In genomic region chr2:108594132-108594981, GRCh38 we compare ENCODE assay signal across 8 cellular contexts.
A peak's percentile ranks its signal among the peaks of the same experiment; 100 is the strongest.
DNase-seq lines count a peak whose midpoint lies in the region; ATAC-seq, FAIRE-seq and TF ChIP-seq lines count a peak whose summit lies in the region.

No MANE protein-coding gene starts in this region.

- H3K36me3 ChIP-seq in Loucy (ENCODE audit: insufficient read depth, low read length) (no peaks in the 10 kb centered on the region), astrocyte (ENCODE audit: insufficient read depth, low read length) (no peaks in the 10 kb centered on the region), left lung (no peaks in the 10 kb centered on the region)

- H3K79me2 ChIP-seq in Loucy (ENCODE audit: insufficient read depth, low read length) (peaks cover 60% of the 10 kb centered on the region), astrocyte (ENCODE audit: insufficient read depth, low read length) (peaks cover 49% of the 10 kb centered on the region)

- H3K27ac ChIP-seq in astrocyte (ENCODE audit: low read depth, low read length) = peak overlapping the region; percentile 98
- H3K27ac ChIP-seq in left lung = peak overlapping the region; percentile 81 to 85
- H3K27ac ChIP-seq in temporal lobe (ENCODE audit: low read depth, low read length) = peak overlapping the region; percentile 51

- H3K4me1 ChIP-seq in Loucy (ENCODE audit: insufficient read depth, low read length, poor library complexity, severe bottlenecking) = peaks cover 64% of the 10 kb centered on the region
- H3K4me1 ChIP-seq in astrocyte (ENCODE audit: insufficient read depth, low read length) = peaks cover 47% of the 10 kb centered on the region
- H3K4me1 ChIP-seq in left lung = peaks cover 19 to 75% of the 10 kb centered on the region in 2 donors

- intact Hi-C loops in left lung (cut with DNase I) = no loop called here

- H3K27me3 ChIP-seq in Loucy (ENCODE audit: insufficient read depth, low read length, poor library complexity, severe bottlenecking) (no peaks in the 10 kb centered on the region), astrocyte (ENCODE audit: insufficient read depth, low read length) (no peaks in the 10 kb centered on the region), left lung (no peaks in the 10 kb centered on the region)

- no peaks in the 10 kb centered on the region for H3K27me3 Mint-ChIP-seq in astrocyte (ENCODE audit: low read depth, unreplicated experiment)

- H3K4me2 ChIP-seq in Loucy (ENCODE audit: low read depth, low read length, poor library complexity, severe bottlenecking) (peak overlapping the region; percentile 87), astrocyte (ENCODE audit: low read length) (peak overlapping the region; percentile 80)

- peak overlapping the region; percentile 77 for H3K9ac ChIP-seq in Loucy (ENCODE audit: low read depth, low read length, poor library complexity, severe bottlenecking)
- H3K9ac ChIP-seq in astrocyte (ENCODE audit: low read length) = peak overlapping the region; percentile 85

- no peak for DNase-seq in GM12892 (ENCODE audit: insufficient read length)
- DNase-seq in H4 (ENCODE audit: low spot score) = peak; percentile 86
- peak; percentile 98 for DNase-seq in astrocyte (ENCODE audit: low read depth)
- DNase-seq in left lung = no peak
- DNase-seq in iPS-NIHi7 (ENCODE audit: extremely low spot score) = no peak
- DNase-seq in NCI-H1417 treated with DMSO at 0.1 percent for 48 hours (lab: John Stamatoyannopoulos, UW) = no peak

- H3K27ac Mint-ChIP-seq in astrocyte (ENCODE audit: unreplicated experiment) = peak overlapping the region; percentile 98

- H3K9me3 Mint-ChIP-seq in astrocyte (ENCODE audit: unreplicated experiment) = no peaks in the 10 kb centered on the region

- H3F3A ChIP-seq in Loucy (ENCODE audit: low read depth) = peaks cover 16% of the 10 kb centered on the region

- peaks cover 7% of the 10 kb centered on the region for H3K36me3 Mint-ChIP-seq in astrocyte (ENCODE audit: low read depth, unreplicated experiment)

- H4K20me1 ChIP-seq in Loucy (ENCODE audit: insufficient read depth, low read length, poor library complexity, severe bottlenecking) (no peaks in the 10 kb centered on the region), astrocyte (ENCODE audit: insufficient read depth, low read length) (no peaks in the 10 kb centered on the region)

- no peak overlapping the region for H2AFZ ChIP-seq in Loucy (ENCODE audit: low read length)
- H2AFZ ChIP-seq in astrocyte (ENCODE audit: low read depth, low read length) = no peak overlapping the region

- FAIRE-seq in GM12892 (lab: Jason Lieb, UNC) (peak; percentile 62), astrocyte (lab: Jason Lieb, UNC) (peak; percentile 73)

- peak overlapping the region; percentile 66 for H3K4me3 Mint-ChIP-seq in astrocyte (ENCODE audit: unreplicated experiment)

- peak; percentile 71 for ATAC-seq in left lung

- no peak for TF ChIP-seq CTCF in Loucy (conservative IDR thresholded peaks at IDR 0.05; ENCODE audit: low read length)
- TF ChIP-seq CTCF in astrocyte (IDR thresholded peaks at IDR 0.05; ENCODE audit: insufficient read depth, low read depth, low read length) = no peak
- no peak for TF ChIP-seq CTCF in left lung (IDR thresholded peaks at IDR 0.05)

- H3K4me3 ChIP-seq in Loucy (ENCODE audit: low read length, poor library complexity, severe bottlenecking) (peak overlapping the region; percentile 62), astrocyte (ENCODE audit: insufficient read depth, low read depth, low read length) (peak overlapping the region; percentile 14), left lung (no peak overlapping the region)

- no peaks in the 10 kb centered on the region for H3K9me2 ChIP-seq in Loucy (replicated peaks; ENCODE audit: low read depth, low read length)

- H3K4me1 Mint-ChIP-seq in astrocyte (ENCODE audit: low read depth, unreplicated experiment) = peaks cover 62% of the 10 kb centered on the region

- TF ChIP-seq POLR2A in GM12892 (IDR thresholded peaks at IDR 0.05; ENCODE audit: low read depth, low read length) = 0 out of 2 replicates have a peak, but pooled peaks have one; percentile 13

- H3K9me3 ChIP-seq in Loucy (ENCODE audit: insufficient read depth, low read depth, low read length) (no peaks in the 10 kb centered on the region), astrocyte (ENCODE audit: insufficient read depth, low read depth, low read length) (no peaks in the 10 kb centered on the region), left lung (no peaks in the 10 kb centered on the region)

Comparison
In these comparisons a context has a peak if more than half of its experiments do, and no peak if none do; other contexts are left out.
1. DNase-seq: peak in H4 (single experiment) and astrocyte (single experiment); none in GM12892 (single experiment), left lung (0 of 2), iPS-NIHi7 (single experiment) and NCI-H1417 treated with DMSO at 0.1 percent for 48 hours (single experiment).
2. H3K4me3 ChIP-seq: peak in Loucy (single experiment) and astrocyte (single experiment); none in left lung (0 of 2).
3. Peak in every context shown above with its lines, with median percentiles within 50 percentile points of each other: H3K27ac ChIP-seq.